In genomic region chr21:42609806-42610205, GRCh38 we compare ENCODE assay signal across 10 cellular contexts. TPM values are rescaled to one million over a fixed set of nuclear protein-coding genes. Genes with fewer than 3 reads are reported as not detected.
A peak's percentile ranks its signal among the peaks of the same experiment; 100 is the strongest.
DNase-seq lines count a peak whose midpoint lies in the region; ATAC-seq and TF ChIP-seq lines count a peak whose summit lies in the region.
"Had no signal": no experiment of that assay in that cellular context is flagged by ENCODE, and none has a peak within 500 bp of the region (broad histone marks: within the 10 kb centered on the region; RNA-seq: fewer than 3 reads in every experiment).

No MANE protein-coding gene starts in this region.

- peaks cover 3% of the 10 kb centered on the region for H3K4me1 Mint-ChIP-seq in endodermal cell
- H3K4me1 Mint-ChIP-seq in stimulated activated naive CD8-positive, alpha-beta T cell treated with anti-CD3 and anti-CD28 coated beads, Interleukin-15, Interleukin-2, amounts not matched to agents 100 ng/mL and 50 ng/mL, for 24 hours (ENCODE audit: low read depth): peaks cover 14% of the 10 kb centered on the region

- H3K9me3 ChIP-seq in WERI-Rb-1 (ENCODE audit: severe bottlenecking): peaks cover 10% of the 10 kb centered on the region
- peaks cover 36% of the 10 kb centered on the region for H3K9me3 ChIP-seq in endodermal cell (ENCODE audit: control insufficient read depth, low read length)

- H3K27ac Mint-ChIP-seq in endodermal cell: no peak overlapping the region
- peak overlapping the region; percentile 75 for H3K27ac Mint-ChIP-seq in stimulated activated naive CD8-positive, alpha-beta T cell treated with anti-CD3 and anti-CD28 coated beads, Interleukin-15, Interleukin-2, amounts not matched to agents 100 ng/mL and 50 ng/mL, for 24 hours

- peak; percentile 30 for DNase-seq in activated T-cell treated with anti-CD3 and anti-CD28 coated beads for 24 hours (ENCODE audit: low read depth)
- DNase-seq in activated T-cell treated with anti-CD3 and anti-CD28 coated beads for 4 hours: no peak
- DNase-seq in WERI-Rb-1: peak; percentile 8
- no peak for DNase-seq in endodermal cell
- no peak for DNase-seq in NCI-H510A (lab: John Stamatoyannopoulos, UW)
- DNase-seq in GF-D8 (lab: John Stamatoyannopoulos, UW): no peak
- DNase-seq: islet precursor cell, ovary had no signal

- no peak overlapping the region for H3K9ac ChIP-seq in endodermal cell (ENCODE audit: extremely low read depth, low read length, poor library complexity, severe bottlenecking)

- no peaks in the 10 kb centered on the region for H3K27me3 ChIP-seq in WERI-Rb-1 (ENCODE audit: insufficient read depth, low read depth, severe bottlenecking)
- H3K27me3 ChIP-seq in endodermal cell (ENCODE audit: control insufficient read depth, insufficient read depth, low read length, poor library complexity, severe bottlenecking): no peaks in the 10 kb centered on the region
- H3K27me3 ChIP-seq: ovary had no signal

- peaks cover 20% of the 10 kb centered on the region for H3K27me3 Mint-ChIP-seq in endodermal cell (ENCODE audit: insufficient read depth)
- no peaks in the 10 kb centered on the region for H3K27me3 Mint-ChIP-seq in stimulated activated naive CD8-positive, alpha-beta T cell treated with anti-CD3 and anti-CD28 coated beads, Interleukin-15, Interleukin-2, amounts not matched to agents 100 ng/mL and 50 ng/mL, for 24 hours

- H3K36me3 ChIP-seq in WERI-Rb-1: no peaks in the 10 kb centered on the region
- no peaks in the 10 kb centered on the region for H3K36me3 ChIP-seq in endodermal cell (ENCODE audit: control insufficient read depth, insufficient read depth, low read length)
- H3K36me3 ChIP-seq: ovary had no signal

- H3K36me3 Mint-ChIP-seq in endodermal cell (ENCODE audit: low read depth): no peaks in the 10 kb centered on the region
- no peaks in the 10 kb centered on the region for H3K36me3 Mint-ChIP-seq in stimulated activated naive CD8-positive, alpha-beta T cell treated with anti-CD3 and anti-CD28 coated beads, Interleukin-15, Interleukin-2, amounts not matched to agents 100 ng/mL and 50 ng/mL, for 24 hours (ENCODE audit: low read depth)

- no peak overlapping the region for H3K4me3 Mint-ChIP-seq in endodermal cell
- H3K4me3 Mint-ChIP-seq in stimulated activated naive CD8-positive, alpha-beta T cell treated with anti-CD3 and anti-CD28 coated beads, Interleukin-15, Interleukin-2, amounts not matched to agents 100 ng/mL and 50 ng/mL, for 24 hours: peak overlapping the region; percentile 48

- peaks cover 4% of the 10 kb centered on the region for H3K4me1 ChIP-seq in endodermal cell (ENCODE audit: control insufficient read depth, insufficient read depth, low read length)

- H3K27ac ChIP-seq in WERI-Rb-1: no peak overlapping the region
- no peak overlapping the region for H3K27ac ChIP-seq in endodermal cell (ENCODE audit: low read depth, low read length)
- H3K27ac ChIP-seq: ovary had no signal

- TF ChIP-seq CTCF in WERI-Rb-1 (IDR thresholded peaks at IDR 0.05; ENCODE audit: low read depth, low read length): no peak
- no peak for TF ChIP-seq CTCF in endodermal cell (conservative IDR thresholded peaks at IDR 0.05)

- no peak for ATAC-seq in GM21786 (IDR thresholded peaks at IDR 0.05; ENCODE audit: unreplicated experiment)

- WGBS in endodermal cell (ENCODE audit: insufficient coverage in 1 of 2, insufficient read length in 1 of 2), 2 experiments: 89 to 97% methylated on average over 1 to 2 of the region's 2 CpGs

- peaks cover 17% of the 10 kb centered on the region for H3K9me3 Mint-ChIP-seq in endodermal cell
- peaks cover 19% of the 10 kb centered on the region for H3K9me3 Mint-ChIP-seq in stimulated activated naive CD8-positive, alpha-beta T cell treated with anti-CD3 and anti-CD28 coated beads, Interleukin-15, Interleukin-2, amounts not matched to agents 100 ng/mL and 50 ng/mL, for 24 hours

- no peak overlapping the region for H3K4me3 ChIP-seq in WERI-Rb-1 (ENCODE audit: low read depth, low read length)
- H3K4me3 ChIP-seq in endodermal cell (ENCODE audit: low read length): peak overlapping the region; percentile 19
- H3K4me3 ChIP-seq: ovary had no signal

RNA-seq across cellular contexts. Expression of gene PDE9A, which starts 43.6 kb away (rescaled TPM):
- total RNA-seq in endodermal cell: 10 to 100 TPM; 45.9 to 62.4 TPM
- 36.5 TPM for polyA plus RNA-seq in endodermal cell (2013, experiment 1 of 2)
- polyA plus RNA-seq in endodermal cell (2013, experiment 2 of 2): 34.3 TPM

Comparison
In these comparisons a context has a peak if more than half of its experiments do, and no peak if none do; other contexts are left out.
1. DNase-seq: peak in activated T-cell treated with anti-CD3 and anti-CD28 coated beads for 24 hours (single experiment) and WERI-Rb-1 (single experiment); none in activated T-cell treated with anti-CD3 and anti-CD28 coated beads for 4 hours (single experiment), endodermal cell (single experiment), NCI-H510A (single experiment) and GF-D8 (single experiment).